ENCODE assay signal across 15 cellular contexts in genomic region chr7:94216944-94217461, GRCh38.
DNase-seq lines count a peak whose midpoint lies in the region; ATAC-seq, FAIRE-seq and TF ChIP-seq lines count a peak whose summit lies in the region.
"Had no signal": no experiment of that assay in that cellular context is flagged by ENCODE, and none has a peak within 500 bp of the region (broad histone marks: within the 10 kb centered on the region; RNA-seq: fewer than 3 reads in every experiment).

No MANE protein-coding gene starts in this region.

- peak; percentile 26 for DNase-seq in NCI-H2227 (lab: John Stamatoyannopoulos, UW; ENCODE audit: unreplicated experiment)
- no peak for DNase-seq in NCI-H2227 treated with DMSO at 0.1 percent for 48 hours (lab: John Stamatoyannopoulos, UW)
- peak; percentile 26 for DNase-seq in endothelial cell of umbilical vein (ENCODE audit: low read depth, low spot score)
- DNase-seq in omental fat pad (ENCODE audit: low spot score) = no peak
- no peak for DNase-seq in D341Med (ENCODE audit: low spot score)
- DNase-seq in coronary artery (ENCODE audit: low spot score) = no peak
- DNase-seq: 8988T, C1 segment of cervical spinal cord, Kasumi-1, NCI-H1930, NCI-H526, PC-9 had no signal

- peak overlapping the region; percentile 78 for H2AFZ ChIP-seq in endothelial cell of umbilical vein (ENCODE audit: low read depth, low read length)
- H2AFZ ChIP-seq: PC-9 had no signal

- H3K27ac ChIP-seq in endothelial cell of umbilical vein (ENCODE audit: insufficient read depth, low read depth, low read length) (no peak overlapping the region), coronary artery (no peak overlapping the region)
- H3K27ac ChIP-seq: PC-9 had no signal

- no TSS peak for BruUV-seq in endothelial cell of umbilical vein (replicated peaks; lab: Mats Ljungman, UMichigan)

- no peaks in the 10 kb centered on the region for H3K36me3 ChIP-seq in endothelial cell of umbilical vein (ENCODE audit: control insufficient read depth in 2 of 2, extremely low read depth in 1 of 2, insufficient read depth in 2 of 2, low read length in 2 of 2)

- FAIRE-seq in TTC549 (lab: Jason Lieb, UNC) = peak; percentile 66
- no peak for FAIRE-seq in endothelial cell of umbilical vein (lab: Jason Lieb, UNC)
- FAIRE-seq: H54 had no signal

- intact Hi-C loops in endothelial cell of umbilical vein (cut with micrococcal nuclease) = no loop called here

- no peak overlapping the region for H3K4me2 ChIP-seq in endothelial cell of umbilical vein (ENCODE audit: insufficient read depth, low read length)
- H3K4me2 ChIP-seq: PC-9 had no signal

- no peaks in the 10 kb centered on the region for H4K20me1 ChIP-seq in endothelial cell of umbilical vein (replicated peaks; ENCODE audit: control insufficient read depth, extremely low read depth, insufficient read depth, low read length)

- no peaks in the 10 kb centered on the region for H3K9me1 ChIP-seq in endothelial cell of umbilical vein (replicated peaks; ENCODE audit: control insufficient read depth, extremely low read depth, insufficient read depth, low read length)

- H3K4me1 ChIP-seq in endothelial cell of umbilical vein (ENCODE audit: control insufficient read depth, extremely low read depth, insufficient read depth, low read length) = no peaks in the 10 kb centered on the region

- H3K9ac ChIP-seq in endothelial cell of umbilical vein (replicated peaks; ENCODE audit: extremely low read depth, insufficient read depth, low read length) = no peak overlapping the region

- H3K79me2 ChIP-seq in endothelial cell of umbilical vein (ENCODE audit: control insufficient read depth, insufficient read depth, low read length) = no peaks in the 10 kb centered on the region

- H3K4me3 ChIP-seq in endothelial cell of umbilical vein (replicated peaks in 1 of 3; ENCODE audit: insufficient read depth in 1 of 3, low read depth in 1 of 3, low read length in 3 of 3) (no peak overlapping the region), coronary artery (no peak overlapping the region)
- H3K4me3 ChIP-seq: PC-9 had no signal

- ATAC-seq in omental fat pad (ENCODE audit: low FRiP score) = peak; percentile 66
- ATAC-seq in HG02852 (IDR thresholded peaks at IDR 0.05; ENCODE audit: unreplicated experiment) = no peak

- no peak for TF ChIP-seq POLR2A in endothelial cell of umbilical vein (IDR thresholded peaks at IDR 0.05; ENCODE audit: low read depth, low read length)

- TF ChIP-seq CTCF in endothelial cell of umbilical vein (IDR thresholded peaks at IDR 0.05; ENCODE audit: extremely low read depth in 1 of 2, insufficient read depth in 1 of 2, low read depth in 1 of 2, low read length in 2 of 2) = no peak
- TF ChIP-seq CTCF in omental fat pad (IDR thresholded peaks at IDR 0.05) = no peak
- no peak for TF ChIP-seq CTCF in coronary artery (IDR thresholded peaks at IDR 0.05)

- CTCF ChIA-PET in endothelial cell of umbilical vein (lab: Charles Lee) = interaction anchor here (1.2 to 1.7 kb wide), 4 partner anchors 11 to 130 kb away, joined by 3 to 5 read pairs (median 3); no protein-coding TSS in a partner anchor

- H3K9me3 ChIP-seq in endothelial cell of umbilical vein (replicated peaks; ENCODE audit: control insufficient read depth, insufficient read depth, low read length) = no peaks in the 10 kb centered on the region

- dilution Hi-C loops in endothelial cell of umbilical vein (cut with MboI; ENCODE audit: extremely low pct_ligation_motif_present, low sequenced_read_pairs) = no loop called here

- no peaks in the 10 kb centered on the region for H3K27me3 ChIP-seq in endothelial cell of umbilical vein (ENCODE audit: control insufficient read depth in 2 of 2, insufficient read depth in 2 of 2, low read length in 2 of 2)

- POLR2A ChIA-PET in endothelial cell of umbilical vein (lab: Charles Lee) = no interaction called here

TF ChIP-seq in endothelial cell of umbilical vein, 7 proteins besides CTCF, POLR2A, EP300 and RAD21:
- TF ChIP-seq EZH2 (IDR thresholded peaks at IDR 0.05; ENCODE audit: borderline replicate concordance, low read depth, low read length, severe bottlenecking) = no peak
- TF ChIP-seq MYC (IDR thresholded peaks at IDR 0.05; ENCODE audit: low read depth, low read length) = no peak
- no peak for TF ChIP-seq FOS (IDR thresholded peaks at IDR 0.05; ENCODE audit: borderline replicate concordance, insufficient read depth, low read length)
- TF ChIP-seq, protein P1, sequence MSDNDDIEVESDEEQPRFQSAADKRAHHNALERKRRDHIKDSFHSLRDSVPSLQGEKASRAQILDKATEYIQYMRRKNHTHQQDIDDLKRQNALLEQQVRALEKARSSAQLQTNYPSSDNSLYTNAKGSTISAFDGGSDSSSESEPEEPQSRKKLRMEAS (IDR thresholded peaks at IDR 0.05; ENCODE audit: insufficient read depth, insufficient read length) = no peak

Comparison
In these comparisons a context has a peak if more than half of its experiments do, and no peak if none do; other contexts are left out.
1. DNase-seq: peak in NCI-H2227 (single experiment) and endothelial cell of umbilical vein (single experiment); none in NCI-H2227 treated with DMSO at 0.1 percent for 48 hours (single experiment), omental fat pad (single experiment), D341Med (single experiment) and coronary artery (single experiment).